ENCODE assay signal across 23 cellular contexts in genomic region chr20:49360242-49360968, GRCh38.
DNase-seq lines count a peak whose midpoint lies in the region; ATAC-seq, FAIRE-seq and TF ChIP-seq lines count a peak whose summit lies in the region.
"Had no signal": no experiment of that assay in that cellular context is flagged by ENCODE, and none has a peak within 500 bp of the region (broad histone marks: within the 10 kb centered on the region; RNA-seq: fewer than 3 reads in every experiment).

No MANE protein-coding gene starts in this region.

- H3K9ac ChIP-seq in HepG2 (ENCODE audit: insufficient read depth, low read depth, low read length) = no peak overlapping the region

- no peaks in the 10 kb centered on the region for H3K4me1 ChIP-seq in HEK293 (ENCODE audit: control insufficient read depth, insufficient read depth, low read length)
- H3K4me1 ChIP-seq in HepG2 (ENCODE audit: insufficient read depth, low read length) = peaks cover 18% of the 10 kb centered on the region
- no peaks in the 10 kb centered on the region for H3K4me1 ChIP-seq in PC-9 (replicated peaks; ENCODE audit: insufficient read depth)
- H3K4me1 ChIP-seq: BE2C had no signal

- no peaks in the 10 kb centered on the region for H3K9me2 ChIP-seq in PC-9 (ENCODE audit: insufficient read depth)

- DNase-seq in HepG2 (ENCODE audit: low spot score) = peak; percentile 81
- peak; percentile 35 for DNase-seq in retina
- DNase-seq in SKM-1 treated with dmso at 0.1 percent for 144 hours (lab: John Stamatoyannopoulos, UW; ENCODE audit: unreplicated experiment) = no peak
- no peak for DNase-seq in central memory CD4-positive, alpha-beta T cell
- no peak for DNase-seq in PC-9
- DNase-seq: ACHN; BE2C; C1 segment of cervical spinal cord; CD4-positive, CD25-positive, alpha-beta regulatory T cell; CD8-positive, alpha-beta memory T cell; COR-L47; DMS 273 treated with DMSO at 0.1 percent for 48 hours; DMS53; H9; IMR-90 had no signal

- intact Hi-C loops in HepG2 (cut with micrococcal nuclease; ENCODE audit: unreplicated experiment) (no loop called here), PC-9 (cut with micrococcal nuclease; ENCODE audit: unreplicated experiment) (no loop called here)

- H3K4me1 Mint-ChIP-seq in brain = peaks cover 44% of the 10 kb centered on the region
- H3K4me1 Mint-ChIP-seq: CD4-positive, CD25-positive, alpha-beta regulatory T cell; CD8-positive, alpha-beta memory T cell; H9 had no signal

- 8% methylated on average over 6 of the region's 6 CpGs for WGBS in HepG2 (ENCODE audit: low lambda C conversion rate)

- peak overlapping the region in 3 of 5 experiments; percentile 5 to 67 (median 20) for H3K27ac Mint-ChIP-seq in brain
- H3K27ac Mint-ChIP-seq: CD8-positive, alpha-beta memory T cell; H9 had no signal

- in situ Hi-C loops in HepG2 (cut with HindIII; ENCODE audit: extremely low pct_ligation_motif_present, low pct_unique_long_range_greater_than_20kb) = no loop called here

- peaks cover 4% of the 10 kb centered on the region for H3K27me3 Mint-ChIP-seq in brain

- TF ChIP-seq RAD21 in HepG2 (CRISPR knock-in tag; IDR thresholded peaks at IDR 0.05) = no peak

- H3K27me3 ChIP-seq in HepG2 (ENCODE audit: control insufficient read depth in 1 of 2, insufficient read depth in 2 of 2, low read length in 2 of 2) (peaks cover 1 to 19% of the 10 kb centered on the region in 2 experiments; a peak in 2 of 5 replicates), PC-9 (ENCODE audit: insufficient read depth, low read depth) (peaks cover 24% of the 10 kb centered on the region)
- H3K27me3 ChIP-seq: BE2C had no signal

- CTCF ChIA-PET in HEK293 (lab: Yijun Ruan, JAX) (interaction anchor here (0.6 kb wide), 1 partner anchor 231 kb away, joined by 3 read pairs; no protein-coding TSS in a partner anchor), HepG2 (lab: Yijun Ruan, JAX; ENCODE audit: low intra/inter-chr PET ratio, low total read pairs) (interaction anchor here (2.2 kb wide), 1 partner anchor 27 kb away, joined by 7 read pairs; no protein-coding TSS in a partner anchor), PC-9 (lab: Charles Lee) (no interaction called here)

- TF ChIP-seq EP300 in HepG2 (IDR thresholded peaks at IDR 0.05; ENCODE audit: low read depth in 2 of 2, low read length in 2 of 2) (no peak), HepG2 (CRISPR knock-in tag; IDR thresholded peaks at IDR 0.05; ENCODE audit: borderline replicate concordance) (no peak)

- H3K27ac ChIP-seq in HEK293 (ENCODE audit: extremely low read depth, low read depth, low read length) (no peak overlapping the region), HepG2 (ENCODE audit: extremely low read length, insufficient read depth, low read length) (no peak overlapping the region), PC-9 (no peak overlapping the region)
- H3K27ac ChIP-seq: HL-60 had no signal

- peak; percentile 87 for ATAC-seq in HepG2

- no peak overlapping the region for H3K4me3 ChIP-seq in HEK293 (ENCODE audit: low read depth, low read length)
- 0 out of 6 replicates have a peak overlapping the region, but pooled peaks of 1 of the 3 experiments have one; percentile 1 for H3K4me3 ChIP-seq in HepG2 (replicated peaks in 1 of 3; ENCODE audit: insufficient read depth in 1 of 3, low read depth in 2 of 3, low read length in 3 of 3)
- H3K4me3 ChIP-seq in PC-9 = no peak overlapping the region

- FAIRE-seq in HepG2 (lab: Jason Lieb, UNC) = peak; percentile 63
- FAIRE-seq: A204.1, G401.6, GM12891, GM19239, H1 had no signal

- no peaks in the 10 kb centered on the region for H3F3A ChIP-seq in PC-9 (ENCODE audit: insufficient read depth, low read depth)

- TF ChIP-seq CTCF in HEK293 (tag by site-specific recombination; IDR thresholded peaks at IDR 0.05) = no peak
- no peak for TF ChIP-seq CTCF in brain (conservative IDR thresholded peaks at IDR 0.05)
- TF ChIP-seq CTCF in HepG2 (CRISPR knock-in tag; IDR thresholded peaks at IDR 0.05) = no peak
- no peak for TF ChIP-seq CTCF in PC-9 (conservative IDR thresholded peaks at IDR 0.05)

- no peaks in the 10 kb centered on the region for H3K36me3 Mint-ChIP-seq in brain
- H3K36me3 Mint-ChIP-seq: CD4-positive, CD25-positive, alpha-beta regulatory T cell; CD8-positive, alpha-beta memory T cell had no signal

- H2AFZ ChIP-seq in HepG2 (ENCODE audit: low read length) (no peak overlapping the region), PC-9 (no peak overlapping the region)

- BruUV-seq in HepG2 (replicated peaks; lab: Mats Ljungman, UMichigan) = no TSS peak
- no TSS peak for BruUV-seq in PC-9 (replicated peaks; lab: Mats Ljungman, UMichigan)

- POLR2A ChIA-PET in HEK293 (lab: Yijun Ruan, JAX) = no interaction called here
- POLR2A ChIA-PET in HepG2 (lab: Yijun Ruan, JAX) = no interaction called here
- POLR2A ChIA-PET in PC-9 (lab: Charles Lee; ENCODE audit: unreplicated experiment) = no interaction called here

- H3K79me2 ChIP-seq in HepG2 (ENCODE audit: insufficient read depth, low read length) (no peaks in the 10 kb centered on the region), PC-9 (ENCODE audit: low read depth) (no peaks in the 10 kb centered on the region)

- H4K20me1 ChIP-seq in HepG2 (ENCODE audit: insufficient read depth, low read length) (no peaks in the 10 kb centered on the region), PC-9 (ENCODE audit: insufficient read depth) (no peaks in the 10 kb centered on the region)

- H3K36me3 ChIP-seq in HEK293 (ENCODE audit: control insufficient read depth in 2 of 2, insufficient read depth in 1 of 2, low read length in 2 of 2) (no peaks in the 10 kb centered on the region), HepG2 (replicated peaks in 1 of 2; ENCODE audit: control insufficient read depth in 1 of 2, insufficient read depth in 2 of 2, low read length in 2 of 2) (no peaks in the 10 kb centered on the region), PC-9 (ENCODE audit: low read depth) (no peaks in the 10 kb centered on the region)
- H3K36me3 ChIP-seq: BE2C had no signal

- H3K4me3 Mint-ChIP-seq in brain = no peak overlapping the region
- H3K4me3 Mint-ChIP-seq: CD4-positive, CD25-positive, alpha-beta regulatory T cell; CD8-positive, alpha-beta memory T cell; H9 had no signal

- H3K4me2 ChIP-seq in HepG2 (ENCODE audit: low read depth, low read length) = peak overlapping the region; percentile 59
- no peak overlapping the region for H3K4me2 ChIP-seq in PC-9

- TF ChIP-seq POLR2A in HepG2 (IDR thresholded peaks at IDR 0.05; ENCODE audit: insufficient read depth in 1 of 2, low read depth in 2 of 2, low read length in 2 of 2) = no peak

- H3K9me3 ChIP-seq in HEK293 (ENCODE audit: control insufficient read depth, insufficient read depth, low read depth, low read length) (no peaks in the 10 kb centered on the region), HepG2 (ENCODE audit: low read length) (no peaks in the 10 kb centered on the region), PC-9 (ENCODE audit: insufficient read depth, low read depth) (no peaks in the 10 kb centered on the region)
- H3K9me3 ChIP-seq: BE2C had no signal

- peaks cover 0 to 2% (median 0%) of the 10 kb centered on the region in 5 experiments for H3K9me3 Mint-ChIP-seq in brain
- H3K9me3 Mint-ChIP-seq: CD8-positive, alpha-beta memory T cell; H9 had no signal

TF ChIP-seq in HEK293, 187 proteins besides CTCF, POLR2A, EP300 and RAD21:
- no peak for TF ChIP-seq ZNF514 (tag by site-specific recombination; IDR thresholded peaks at IDR 0.05)
- peak; percentile 66 for TF ChIP-seq ZBTB17 (tag by site-specific recombination; IDR thresholded peaks at IDR 0.05)

TF ChIP-seq in HepG2, 621 proteins besides CTCF, POLR2A, EP300 and RAD21 (continues in another document):
- no peak for TF ChIP-seq DMAP1 (CRISPR knock-in tag; IDR thresholded peaks at IDR 0.05)
- no peak for TF ChIP-seq PLSCR1 (CRISPR knock-in tag; IDR thresholded peaks at IDR 0.05; ENCODE audit: borderline replicate concordance)
- TF ChIP-seq ZNF710 (CRISPR knock-in tag; IDR thresholded peaks at IDR 0.05; ENCODE audit: borderline replicate concordance) = 0 out of 2 replicates have a peak, but pooled peaks have one; percentile 17
- 0 out of 2 replicates have a peak, but pooled peaks have one; percentile 28 for TF ChIP-seq PITX1 (CRISPR knock-in tag; IDR thresholded peaks at IDR 0.05)

Comparison
In these comparisons a context has a peak if more than half of its experiments do, and no peak if none do; other contexts are left out.
1. DNase-seq: peak in HepG2 (single experiment) and retina (single experiment); none in SKM-1 treated with dmso at 0.1 percent for 144 hours (single experiment), central memory CD4-positive, alpha-beta T cell (single experiment) and PC-9 (0 of 2).
2. Of the 63 proteins assayed by ChIP-seq in both HepG2 and HEK293: peak only in HepG2: MEIS1, ZBTB21, ZNF18, ZNF292, ZNF362 and ZNF501; only in HEK293: none; in both: none; in neither: 57.